ENCODE assay signal across 1 cellular context in the genomic region with DNA sequence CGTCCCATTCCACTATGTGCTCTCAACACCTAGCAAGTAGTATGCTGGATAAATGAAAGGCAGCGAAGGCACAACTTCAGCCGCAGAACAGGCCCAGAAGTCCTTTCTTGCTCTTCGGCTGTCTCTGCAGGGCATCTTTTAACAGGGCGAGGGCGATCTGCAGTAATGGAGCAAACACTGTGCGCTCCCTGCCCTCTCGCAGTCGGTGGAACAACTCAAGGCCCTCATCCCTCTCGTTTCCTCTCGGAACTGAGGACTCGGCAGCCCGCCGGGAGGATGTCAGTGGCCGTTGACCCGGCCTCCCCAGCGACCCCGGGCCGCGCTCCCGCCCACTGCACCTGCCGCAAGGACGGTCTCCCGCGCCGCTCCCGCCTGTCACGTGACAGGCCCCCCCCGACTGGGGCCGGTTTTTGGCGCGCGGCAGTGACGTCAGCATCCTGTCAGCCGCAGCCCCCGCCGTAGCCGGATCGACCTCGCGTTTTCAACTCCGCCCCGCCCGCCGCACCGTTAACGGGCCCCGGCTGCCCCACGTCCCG.
TF ChIP-seq lines count a peak whose summit lies in the region.

No MANE protein-coding gene starts in this region.

TF ChIP-seq in HepG2, 621 proteins besides CTCF, POLR2A, EP300 and RAD21 (continued from another document and continues in another):
- TF ChIP-seq SNAPC4 (CRISPR knock-in tag; IDR thresholded peaks at IDR 0.05): peak; percentile 77
- no peak; the same call in 1 of the 2 replicates for TF ChIP-seq DPF2 (CRISPR knock-in tag; IDR thresholded peaks at IDR 0.05; ENCODE audit: borderline replicate concordance, low read depth)
- no peak for TF ChIP-seq HMGA1 (CRISPR knock-in tag; conservative IDR thresholded peaks at IDR 0.05)
- peak; percentile 92 for TF ChIP-seq ZNF510 (CRISPR knock-in tag; IDR thresholded peaks at IDR 0.05; ENCODE audit: low read depth)
- TF ChIP-seq CCAR2 (optimal IDR thresholded peaks at IDR 0.05; ENCODE audit: low read depth, low read length): no peak
- peak; percentile 53; the same call in 1 of the 2 replicates for TF ChIP-seq ZNF329 (CRISPR knock-in tag; IDR thresholded peaks at IDR 0.05; ENCODE audit: low read depth)
- TF ChIP-seq JUN (CRISPR knock-in tag; IDR thresholded peaks at IDR 0.05): peak; percentile 85
- peak; percentile 74 for TF ChIP-seq PITX1 (CRISPR knock-in tag; IDR thresholded peaks at IDR 0.05)
- TF ChIP-seq, protein P1, sequence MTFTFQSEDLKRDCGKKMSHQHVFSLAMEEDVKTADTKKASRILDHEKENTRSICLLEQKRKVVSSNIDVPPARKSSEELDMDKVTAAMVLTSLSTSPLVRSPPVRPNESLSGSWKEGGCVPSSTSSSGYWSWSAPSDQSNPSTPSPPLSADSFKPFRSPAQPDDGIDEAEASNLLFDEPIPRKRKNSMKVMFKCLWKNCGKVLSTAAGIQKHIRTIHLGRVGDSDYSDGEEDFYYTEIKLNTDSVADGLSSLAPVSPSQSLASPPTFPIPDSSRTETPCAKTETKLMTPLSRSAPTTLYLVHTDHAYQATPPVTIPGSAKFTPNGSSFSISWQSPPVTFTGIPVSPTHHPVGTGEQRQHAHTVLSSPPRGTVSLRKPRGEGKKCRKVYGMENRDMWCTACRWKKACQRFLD (CRISPR knock-in tag; IDR thresholded peaks at IDR 0.05; ENCODE audit: borderline replicate concordance): 0 out of 2 replicates have a peak, but pooled peaks have one; percentile 29
- peak; percentile 73; the same call in 1 of the 2 replicates for TF ChIP-seq NFE2L1 (CRISPR knock-in tag; IDR thresholded peaks at IDR 0.05; ENCODE audit: borderline replicate concordance)
- TF ChIP-seq ZNF556 (CRISPR knock-in tag; IDR thresholded peaks at IDR 0.05; ENCODE audit: borderline replicate concordance): peak; percentile 88
- TF ChIP-seq SP4 (CRISPR knock-in tag; IDR thresholded peaks at IDR 0.05): peak; percentile 81
- peak; percentile 65; the same call in 1 of the 2 replicates for TF ChIP-seq HOXA9 (CRISPR knock-in tag; IDR thresholded peaks at IDR 0.05; ENCODE audit: borderline replicate concordance)
- peak; percentile 85; the same call in 1 of the 2 replicates for TF ChIP-seq ZNF224 (CRISPR knock-in tag; IDR thresholded peaks at IDR 0.05)
- no peak for TF ChIP-seq HNRNPL (IDR thresholded peaks at IDR 0.05; ENCODE audit: low read depth, low read length)
- TF ChIP-seq CENPX (CRISPR knock-in tag; IDR thresholded peaks at IDR 0.05): no peak
- no peak for TF ChIP-seq ZNF24 (IDR thresholded peaks at IDR 0.05)
- peak; percentile 99 for TF ChIP-seq ZNF263 (CRISPR knock-in tag; IDR thresholded peaks at IDR 0.05)
- TF ChIP-seq ZNF670 (CRISPR knock-in tag; IDR thresholded peaks at IDR 0.05; ENCODE audit: borderline replicate concordance): peak; percentile 17; the same call in 1 of the 2 replicates
- no peak for TF ChIP-seq MLLT10 (CRISPR knock-in tag; IDR thresholded peaks at IDR 0.05)
- no peak for TF ChIP-seq ZNF512B (CRISPR knock-in tag; IDR thresholded peaks at IDR 0.05; ENCODE audit: borderline replicate concordance)
- TF ChIP-seq KAT7 (CRISPR knock-in tag; IDR thresholded peaks at IDR 0.05; ENCODE audit: borderline replicate concordance): peak; percentile 59; the same call in 1 of the 2 replicates
- no peak for TF ChIP-seq DMTF1 (CRISPR knock-in tag; IDR thresholded peaks at IDR 0.05)
- no peak for TF ChIP-seq ZNF33B (CRISPR knock-in tag; IDR thresholded peaks at IDR 0.05)
- no peak for TF ChIP-seq SIX4 (CRISPR knock-in tag; IDR thresholded peaks at IDR 0.05)
- TF ChIP-seq PHF20 (CRISPR knock-in tag; IDR thresholded peaks at IDR 0.05): peak; percentile 81
- TF ChIP-seq TCF7 (IDR thresholded peaks at IDR 0.05; ENCODE audit: low read depth): no peak
- TF ChIP-seq ZNF652 (CRISPR knock-in tag; IDR thresholded peaks at IDR 0.05; ENCODE audit: borderline replicate concordance, low read depth): no peak
- TF ChIP-seq ZNF12 (CRISPR knock-in tag; IDR thresholded peaks at IDR 0.05): peak; percentile 39; the same call in 1 of the 2 replicates
- no peak for TF ChIP-seq ZNF790 (CRISPR knock-in tag; IDR thresholded peaks at IDR 0.05; ENCODE audit: borderline replicate concordance)
- peak; percentile 90; the same call in 1 of the 2 replicates for TF ChIP-seq MTA1 (CRISPR knock-in tag; IDR thresholded peaks at IDR 0.05; ENCODE audit: borderline replicate concordance)
- no peak for TF ChIP-seq ZNF646 (CRISPR knock-in tag; IDR thresholded peaks at IDR 0.05)
- no peak for TF ChIP-seq ZNF570 (CRISPR knock-in tag; IDR thresholded peaks at IDR 0.05; ENCODE audit: borderline replicate concordance)
- TF ChIP-seq RBFOX2 (IDR thresholded peaks at IDR 0.05; ENCODE audit: low read depth, low read length): peak; percentile 75
- TF ChIP-seq CBFB (CRISPR knock-in tag; IDR thresholded peaks at IDR 0.05): peak; percentile 73
- TF ChIP-seq TP53 (CRISPR knock-in tag; conservative IDR thresholded peaks at IDR 0.05): 0 out of 2 replicates have a peak, but pooled peaks have one; percentile 58
- TF ChIP-seq SMYD3 (CRISPR knock-in tag; IDR thresholded peaks at IDR 0.05): 0 out of 2 replicates have a peak, but pooled peaks have one; percentile 80
- peak; percentile 85 for TF ChIP-seq ZNF343 (CRISPR knock-in tag; IDR thresholded peaks at IDR 0.05)
- TF ChIP-seq, protein P2, sequence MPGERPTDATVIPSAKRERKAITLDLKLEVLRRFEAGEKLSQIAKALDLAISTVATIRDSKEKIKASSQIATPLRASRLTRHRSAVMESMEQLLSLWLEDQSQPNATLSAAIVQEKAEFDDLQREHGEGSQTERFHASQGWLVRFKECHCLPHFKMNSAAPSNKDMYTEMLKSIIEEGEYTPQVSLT (CRISPR knock-in tag; IDR thresholded peaks at IDR 0.05; ENCODE audit: borderline replicate concordance, low read depth): no peak
